Comparison of ENCODE assay signal across 26 cellular contexts in genomic region chr7:130948913-130949312, GRCh38.
DNase-seq lines count a peak whose midpoint lies in the region; ATAC-seq, FAIRE-seq and TF ChIP-seq lines count a peak whose summit lies in the region.
"Had no signal": no experiment of that assay in that cellular context is flagged by ENCODE, and none has a peak within 500 bp of the region (broad histone marks: within the 10 kb centered on the region; RNA-seq: fewer than 3 reads in every experiment).

No MANE protein-coding gene starts in this region.

- RAD21 ChIA-PET in GM12878 (lab: Charles Lee; ENCODE audit: unreplicated experiment), result interaction anchor here (0.8 to 6.7 kb wide), 6 partner anchors 9 to 59 kb away, joined by 3 to 94 read pairs (median 4); no protein-coding TSS in a partner anchor

- peaks cover 59% of the 10 kb centered on the region for H3K4me1 Mint-ChIP-seq in activated CD4-positive, alpha-beta T cell treated with anti-CD3 and anti-CD28 coated beads for 36 hours
- peaks cover 41 to 61% (median 45%) of the 10 kb centered on the region in 4 donors for H3K4me1 Mint-ChIP-seq in CD4-positive, CD25-positive, alpha-beta regulatory T cell
- H3K4me1 Mint-ChIP-seq: neural crest cell had no signal

- H3K9ac ChIP-seq in SK-N-MC (ENCODE audit: insufficient read length) (no peak overlapping the region), GM12878 (ENCODE audit: control insufficient read depth, insufficient read depth, low read length) (no peak overlapping the region)

- in situ Hi-C loops in GM12878 (cut with MboI), result no loop called here

- TF ChIP-seq RAD21 in GM12878 (IDR thresholded peaks at IDR 0.05; ENCODE audit: insufficient read depth, low read depth, low read length), result no peak

- peak overlapping the region; percentile 29 for H3K4me3 Mint-ChIP-seq in activated CD4-positive, alpha-beta T cell treated with anti-CD3 and anti-CD28 coated beads for 36 hours
- peak overlapping the region in 2 of 4 donors; percentile 19 to 90 for H3K4me3 Mint-ChIP-seq in CD4-positive, CD25-positive, alpha-beta regulatory T cell
- H3K4me3 Mint-ChIP-seq: neural crest cell had no signal

- 0 out of 2 replicates have a peak, but pooled peaks cover 2% of the 10 kb centered on the region for H4K20me1 ChIP-seq in GM12878 (ENCODE audit: control insufficient read depth, insufficient read depth)

- WGBS in GM12878 (ENCODE audit: insufficient coverage, insufficient replicate concordance, low lambda C conversion rate, missing lambda C conversion rate), result 71% methylated on average over 2 of the region's 2 CpGs

- no peaks in the 10 kb centered on the region for H3K9me3 ChIP-seq in CD4-positive, CD25-positive, alpha-beta regulatory T cell (ENCODE audit: control insufficient read depth in 2 of 2, low read length in 2 of 2)
- H3K9me3 ChIP-seq in SK-N-MC (ENCODE audit: low read depth, low read length) (no peaks in the 10 kb centered on the region), GM12878 (replicated peaks; ENCODE audit: control insufficient read depth, insufficient read depth, low read length) (no peaks in the 10 kb centered on the region)
- H3K9me3 ChIP-seq: body of pancreas, heart right ventricle, right lobe of liver, SJSA1, stomach, tibial nerve had no signal

- no peak for TF ChIP-seq EP300 in GM12878 (IDR thresholded peaks at IDR 0.05; ENCODE audit: borderline replicate concordance in 1 of 2, control insufficient read depth in 1 of 2, low read depth in 2 of 2, low read length in 2 of 2)

- BruUV-seq in GM12878 (replicated peaks; lab: Mats Ljungman, UMichigan), result no TSS peak

- H3K36me3 Mint-ChIP-seq in activated CD4-positive, alpha-beta T cell treated with anti-CD3 and anti-CD28 coated beads for 36 hours (ENCODE audit: low read depth), result peaks cover 55% of the 10 kb centered on the region
- H3K36me3 Mint-ChIP-seq in CD4-positive, CD25-positive, alpha-beta regulatory T cell, result peaks cover 11% of the 10 kb centered on the region

- no peaks in the 10 kb centered on the region for H3K9me3 Mint-ChIP-seq in activated CD4-positive, alpha-beta T cell treated with anti-CD3 and anti-CD28 coated beads for 36 hours (ENCODE audit: low read depth)
- H3K9me3 Mint-ChIP-seq in CD4-positive, CD25-positive, alpha-beta regulatory T cell, result no peaks in the 10 kb centered on the region
- H3K9me3 Mint-ChIP-seq: neural crest cell had no signal

- TF ChIP-seq CTCF in GM12878 (IDR thresholded peaks at IDR 0.05 in 2 of 3, conservative IDR thresholded peaks at IDR 0.05 in 1 of 3; ENCODE audit: control insufficient read depth in 2 of 3, extremely low read depth in 1 of 3, insufficient read depth in 1 of 3, low read depth in 3 of 3, low read length in 3 of 3) (no peak), coronary artery (IDR thresholded peaks at IDR 0.05) (no peak)

- no peaks in the 10 kb centered on the region for H3K27me3 Mint-ChIP-seq in activated CD4-positive, alpha-beta T cell treated with anti-CD3 and anti-CD28 coated beads for 36 hours
- H3K27me3 Mint-ChIP-seq in CD4-positive, CD25-positive, alpha-beta regulatory T cell, result no peaks in the 10 kb centered on the region

- H3K27ac Mint-ChIP-seq in activated CD4-positive, alpha-beta T cell treated with anti-CD3 and anti-CD28 coated beads for 36 hours, result peak overlapping the region; percentile 73
- H3K27ac Mint-ChIP-seq in CD4-positive, CD25-positive, alpha-beta regulatory T cell, result peak overlapping the region in 1 of 3 donors; percentile 29

- peaks cover 97% of the 10 kb centered on the region for H3K4me1 ChIP-seq in CD4-positive, CD25-positive, alpha-beta regulatory T cell (ENCODE audit: control insufficient read depth, insufficient read depth, low read length, poor library complexity, severe bottlenecking)
- H3K4me1 ChIP-seq in GM12878 (ENCODE audit: control insufficient read depth, insufficient read depth, low read length), result peaks cover 50% of the 10 kb centered on the region

- SMC1A ChIA-PET in GM12878 (lab: Charles Lee; ENCODE audit: uncharacterized antibody, unreplicated experiment), result interaction anchor here (0.7 to 7.1 kb wide), 7 partner anchors 8 to 84 kb away, joined by 3 to 145 read pairs (median 4); no protein-coding TSS in a partner anchor

- peak overlapping the region; percentile 54 for H3K4me2 ChIP-seq in GM12878 (ENCODE audit: control insufficient read depth, insufficient read depth)

- no peak for FAIRE-seq in GM12878 (lab: Jason Lieb, UNC)

- peak overlapping the region; percentile 97 for H3K27ac ChIP-seq in CD4-positive, CD25-positive, alpha-beta regulatory T cell (ENCODE audit: insufficient read depth, low read length, poor library complexity, severe bottlenecking)
- peak overlapping the region; percentile 14; the same call in 1 of the 2 replicates for H3K27ac ChIP-seq in SK-N-MC
- H3K27ac ChIP-seq in GM12878 (ENCODE audit: control insufficient read depth, insufficient read depth), result peak overlapping the region; percentile 39
- no peak overlapping the region for H3K27ac ChIP-seq in coronary artery
- H3K27ac ChIP-seq: body of pancreas, SJSA1 had no signal

- POLR2A ChIA-PET in activated CD4-positive, alpha-beta T cell treated with anti-CD3 and anti-CD28 coated beads for 36 hours (lab: Charles Lee), result interaction anchor here (0.6 to 3.6 kb wide), 14 partner anchors 8 to 1144 kb away, joined by 3 to 29 read pairs (median 4); no protein-coding TSS in a partner anchor
- POLR2A ChIA-PET in GM12878 (lab: Charles Lee), result interaction anchor here (0.7 to 6.3 kb wide), 5 partner anchors 11 to 80 kb away, joined by 3 to 37 read pairs (median 3); no protein-coding TSS in a partner anchor

- no peak for TF ChIP-seq POLR2A in GM12878 (IDR thresholded peaks at IDR 0.05; ENCODE audit: low read depth, low read length)

- H3K27me3 ChIP-seq in CD4-positive, CD25-positive, alpha-beta regulatory T cell (ENCODE audit: control insufficient read depth, insufficient read depth, low read length), result no peaks in the 10 kb centered on the region
- no peaks in the 10 kb centered on the region for H3K27me3 ChIP-seq in GM12878 (replicated peaks in 1 of 2; ENCODE audit: control insufficient read depth in 2 of 2, insufficient read depth in 2 of 2, low read length in 1 of 2)
- H3K27me3 ChIP-seq: body of pancreas, heart right ventricle, right lobe of liver, SJSA1, stomach, tibial nerve had no signal

- H2AFZ ChIP-seq in GM12878 (ENCODE audit: control insufficient read depth, low read depth, low read length), result no peak overlapping the region

- H3K36me3 ChIP-seq in CD4-positive, CD25-positive, alpha-beta regulatory T cell (ENCODE audit: control insufficient read depth, insufficient read depth, low read length), result peaks cover 33% of the 10 kb centered on the region
- peaks cover 79% of the 10 kb centered on the region for H3K36me3 ChIP-seq in SK-N-MC (ENCODE audit: insufficient read depth, low read length)
- peaks cover 13 to 20% of the 10 kb centered on the region in 2 experiments; a peak in 3 of 4 replicates for H3K36me3 ChIP-seq in GM12878 (ENCODE audit: control insufficient read depth in 2 of 2, insufficient read depth in 2 of 2, low read length in 1 of 2)
- H3K36me3 ChIP-seq: right lobe of liver had no signal

- peak overlapping the region; percentile 71 for H3K4me3 ChIP-seq in CD4-positive, CD25-positive, alpha-beta regulatory T cell (ENCODE audit: low read depth, low read length)
- no peak overlapping the region for H3K4me3 ChIP-seq in SK-N-MC
- no peak overlapping the region; the same call in 1 of the 2 replicates for H3K4me3 ChIP-seq in GM12878
- no peak overlapping the region for H3K4me3 ChIP-seq in coronary artery
- H3K4me3 ChIP-seq: body of pancreas, heart right ventricle, lung, right lobe of liver, SJSA1, stomach, tibial nerve had no signal

- H3K79me2 ChIP-seq in GM12878 (ENCODE audit: control insufficient read depth, insufficient read depth, low read length), result peaks cover 99% of the 10 kb centered on the region

- ATAC-seq in activated CD4-positive, alpha-beta T cell treated with anti-CD3 and anti-CD28 coated beads for 36 hours, result no peak
- ATAC-seq in CD4-positive, CD25-positive, alpha-beta regulatory T cell (ENCODE audit: low read depth in 2 of 2), result no peak
- no peak for ATAC-seq in GM12878
- ATAC-seq: body of pancreas, heart right ventricle had no signal

- intact Hi-C loops in activated CD4-positive, alpha-beta T cell treated with anti-CD3 and anti-CD28 coated beads for 36 hours (cut with DNase I, micrococcal nuclease), result loop anchor here in 1 of 2 experiments (10.0 kb wide), 1 partner anchor 54 kb away; no protein-coding TSS in a partner anchor
- intact Hi-C loops in GM12878 (cut with micrococcal nuclease; ENCODE audit: unreplicated experiment), result no loop called here

- CTCF ChIA-PET in activated CD4-positive, alpha-beta T cell treated with anti-CD3 and anti-CD28 coated beads for 36 hours (lab: Charles Lee), result interaction anchor here (0.7 to 6.5 kb wide), 11 partner anchors 8 to 590 kb away, joined by 3 to 40 read pairs (median 3); no protein-coding TSS in a partner anchor
- CTCF ChIA-PET in GM12878 (lab: Yijun Ruan, JAX), result interaction anchor here (0.8 to 8.5 kb wide), 5 partner anchors 10 to 120 kb away, joined by 3 to 106 read pairs (median 5); no protein-coding TSS in a partner anchor

- no peak for DNase-seq in activated CD4-positive, alpha-beta T cell treated with anti-CD3 and anti-CD28 coated beads for 36 hours
- DNase-seq in activated CD4-positive, alpha-beta T cell treated with anti-CD3 and anti-CD28 coated beads, Interleukin-2, amount 50 U/mL, for 4 hours, result no peak
- no peak for DNase-seq in CD4-positive, CD25-positive, alpha-beta regulatory T cell
- DNase-seq in SK-N-MC (ENCODE audit: low read depth, low spot score), result no peak
- no peak for DNase-seq in GM12878 (ENCODE audit: low read depth, low spot score)
- DNase-seq in coronary artery (ENCODE audit: low spot score), result no peak
- DNase-seq in OCI-M1 (lab: John Stamatoyannopoulos, UW), result no peak
- no peak for DNase-seq in NCI-H1436 treated with DMSO at 0.1 percent for 48 hours (lab: John Stamatoyannopoulos, UW)
- DNase-seq: 8988T; activated CD4-positive, alpha-beta T cell treated with anti-CD3 and anti-CD28 coated beads for 4 hours; body of pancreas; Calu3; DND-41; H7; heart right ventricle; Karpas-422; MV-4-11; NCI-H1694; NCI-H2171; NCI-H510A treated with DMSO at 0.1 percent for 48 hours; right lobe of liver; stomach had no signal

TF ChIP-seq in GM12878, 131 proteins besides CTCF, POLR2A, EP300 and RAD21:
- TF ChIP-seq PAX5 (IDR thresholded peaks at IDR 0.05; ENCODE audit: borderline replicate concordance, low read depth, low read length) (no peak), FOXK2 (IDR thresholded peaks at IDR 0.05) (no peak), CREM (IDR thresholded peaks at IDR 0.05; ENCODE audit: low read depth) (no peak), RUNX3 (IDR thresholded peaks at IDR 0.05; ENCODE audit: low read length) (peak; percentile 54; the same call in 1 of the 2 replicates)

Comparison
In these comparisons a context has a peak if more than half of its experiments do, and no peak if none do; other contexts are left out.
1. H3K27ac ChIP-seq: peak in CD4-positive, CD25-positive, alpha-beta regulatory T cell (single experiment), SK-N-MC (single experiment) and GM12878 (single experiment); none in coronary artery (0 of 2).